Comparison of ENCODE assay signal across 32 cellular contexts in genomic region chr19:44315883-44316282, GRCh38. TPM values are rescaled to one million over a fixed set of nuclear protein-coding genes. Genes with fewer than 3 reads are reported as not detected.
"Had no signal": no experiment of that assay in that cellular context is flagged by ENCODE, and none has a peak within 500 bp of the region (broad histone marks: within the 10 kb centered on the region; RNA-seq: fewer than 3 reads in every experiment).

No MANE protein-coding gene starts in this region.

- H3K27me3 Mint-ChIP-seq: activated CD4-positive, alpha-beta T cell treated with anti-CD3 and anti-CD28 coated beads, Interleukin-2, amount 10 ng/mL, durations not matched to agents 24 days and 14 days had no signal

- H3K4me3 ChIP-seq: cardiac muscle cell, MG63, SJCRH30, SK-N-MC had no signal

- H3K27me3 ChIP-seq: cardiac muscle cell, MG63, SJCRH30 had no signal

- H3K36me3 ChIP-seq: cardiac muscle cell, MG63, SJCRH30, WERI-Rb-1 had no signal

- H3K4me3 Mint-ChIP-seq: activated CD4-positive, alpha-beta T cell treated with anti-CD3 and anti-CD28 coated beads, Interleukin-2, amount 10 ng/mL, durations not matched to agents 24 days and 14 days; activated CD8-positive, alpha-beta T cell treated with anti-CD3 and anti-CD28 coated beads for 36 hours; activated naive CD8-positive, alpha-beta T cell treated with anti-CD3 and anti-CD28 coated beads, Interleukin-2, amount 50 U/mL, for 24 hours; activated T-cell treated with anti-CD3 and anti-CD28 coated beads, Interleukin-2, amount 50 U/mL, for 24 hours; central memory CD8-positive, alpha-beta T cell had no signal

- ATAC-seq: activated CD8-positive, alpha-beta T cell treated with anti-CD3 and anti-CD28 coated beads for 36 hours; activated naive CD4-positive, alpha-beta T cell treated with anti-CD3 and anti-CD28 coated beads, Interleukin-2, amount 50 U/mL, for 72 hours; activated naive CD8-positive, alpha-beta T cell treated with anti-CD3 and anti-CD28 coated beads, Interleukin-2, amount 50 U/mL, for 24 hours; Panc1 had no signal

- H3K4me1 Mint-ChIP-seq: activated CD4-positive, alpha-beta T cell treated with anti-CD3 and anti-CD28 coated beads, Interleukin-2, amount 10 ng/mL, durations not matched to agents 24 days and 14 days; activated naive CD8-positive, alpha-beta T cell treated with anti-CD3 and anti-CD28 coated beads, Interleukin-2, amount 50 U/mL, for 24 hours; central memory CD8-positive, alpha-beta T cell had no signal

- H3K27ac ChIP-seq: cardiac muscle cell, SJCRH30, SK-N-MC, WERI-Rb-1 had no signal

- H3K27ac Mint-ChIP-seq: activated CD4-positive, alpha-beta T cell treated with anti-CD3 and anti-CD28 coated beads, Interleukin-2, amount 10 ng/mL, durations not matched to agents 24 days and 14 days; activated CD8-positive, alpha-beta T cell treated with anti-CD3 and anti-CD28 coated beads for 36 hours; activated naive CD4-positive, alpha-beta T cell treated with anti-CD3 and anti-CD28 coated beads, Interleukin-2, amount 50 U/mL, for 72 hours; activated naive CD8-positive, alpha-beta T cell treated with anti-CD3 and anti-CD28 coated beads, Interleukin-2, amount 50 U/mL, for 24 hours; activated T-cell treated with anti-CD3 and anti-CD28 coated beads, Interleukin-2, amount 50 U/mL, for 24 hours; activated T-helper 2 cell treated with anti-CD3 and anti-CD28 coated beads, Interferon-gamma antibody, Interleukin-2, Interleukin-4, amounts not matched to agents 10 μg/mL and 5 μg/mL and 100 μg/mL, durations not matched to agents 14 hours and 24 hours and 36 hours had no signal

- DNase-seq: activated CD4-positive, alpha-beta T cell treated with anti-CD3 and anti-CD28 coated beads, Interleukin-2, amount 10 ng/mL, durations not matched to agents 24 days and 14 days; activated CD4-positive, alpha-beta T cell treated with anti-CD3 and anti-CD28 coated beads, Interleukin-2, amount 50 U/mL, for 4 hours; activated CD4-positive, CD25-positive, alpha-beta regulatory T cell; activated CD8-positive, alpha-beta T cell treated with anti-CD3 and anti-CD28 coated beads for 36 hours; activated gamma-delta T cell; activated naive CD4-positive, alpha-beta T cell treated with Interleukin-2 at 50 U/mL for 16 hours; activated naive CD8-positive, alpha-beta T cell treated with anti-CD3 and anti-CD28 coated beads, Interleukin-2, amount 50 U/mL, for 24 hours; activated T-cell treated with anti-CD3 and anti-CD28 coated beads, Interleukin-2, amount 50 U/mL, for 24 hours; anterior cingulate cortex; MG63; NCI-H1048; NCI-H1105 treated with DMSO at 0.1 percent for 48 hours; NCI-H1436; NCI-H1694; NCI-H2029 treated with DMSO at 0.1 percent for 48 hours; NCI-H2107; NCI-H2171; NCI-H2227 treated with DMSO at 0.1 percent for 48 hours; NCI-H446 treated with DMSO at 0.1 percent for 48 hours; NCI-H524; SHP77; SJCRH30; T1000; WERI-Rb-1 had no signal

RNA-seq across cellular contexts. Expression of gene ZNF112, which starts 40.6 kb away (rescaled TPM):
- total RNA-seq: activated CD4-positive, alpha-beta T cell treated with anti-CD3 and anti-CD28 coated beads, Interleukin-2, amount 10 ng/mL, durations not matched to agents 24 days and 14 days; activated naive CD4-positive, alpha-beta T cell treated with anti-CD3 and anti-CD28 coated beads, Interleukin-2, amount 50 U/mL, for 72 hours; activated T-helper 2 cell treated with anti-CD3 and anti-CD28 coated beads, Interferon-gamma antibody, Interleukin-2, Interleukin-4, amounts not matched to agents 10 μg/mL and 5 μg/mL and 100 μg/mL, durations not matched to agents 14 hours and 24 hours and 36 hours; T-helper 1 cell treated with Interleukin-12 subunit alpha and Interleukin-12 subunit beta and Interleukin-4 antibody, amounts not matched to agents 30 ng/mL and 1 ng/mL, for 36 hours; T-helper 2 cell treated with Interferon-gamma antibody and Interleukin-4, amounts not matched to agents 100 ng/mL and 5 ng/mL, for 36 hours had no signal

RNA-seq across cellular contexts. Expression of gene ZNF233, which starts 56.2 kb away (rescaled TPM):
- total RNA-seq: activated T-helper 2 cell treated with anti-CD3 and anti-CD28 coated beads, Interferon-gamma antibody, Interleukin-2, Interleukin-4, amounts not matched to agents 10 μg/mL and 5 μg/mL and 100 μg/mL, durations not matched to agents 14 hours and 24 hours and 36 hours had no signal
